In genomic region chr21:41143596-41144325, GRCh38 we compare ENCODE assay signal across 26 cellular contexts. TPM values are rescaled to one million over a fixed set of nuclear protein-coding genes. Genes with fewer than 3 reads are reported as not detected.
DNase-seq lines count a peak whose midpoint lies in the region; ATAC-seq and TF ChIP-seq lines count a peak whose summit lies in the region.
"Had no signal": no experiment of that assay in that cellular context is flagged by ENCODE, and none has a peak within 500 bp of the region (broad histone marks: within the 10 kb centered on the region; RNA-seq: fewer than 3 reads in every experiment).

No MANE protein-coding gene starts in this region.

- peak overlapping the region; percentile 50 for H3K18ac ChIP-seq in neuronal stem cell (ENCODE audit: low read length)

- H2AFZ ChIP-seq in neuronal stem cell (ENCODE audit: low read length): no peak overlapping the region

- peak overlapping the region; percentile 33 for H3K27ac Mint-ChIP-seq in stimulated activated naive B cell treated with anti-CD40 and anti-IgM and Interleukin-4, amounts not matched to agents 10 μg/mL and 1 μg/mL and 100 μg/mL, for 72 hours
- H3K27ac Mint-ChIP-seq in endodermal cell: no peak overlapping the region
- H3K27ac Mint-ChIP-seq: CD14-positive monocyte; CD4-positive, alpha-beta memory T cell had no signal

- H3K36me3 ChIP-seq in neuronal stem cell (replicated peaks in 1 of 2; ENCODE audit: control insufficient read depth in 2 of 2, insufficient read depth in 2 of 2, low read length in 2 of 2) (no peaks in the 10 kb centered on the region), endodermal cell (ENCODE audit: control insufficient read depth, insufficient read depth, low read length) (no peaks in the 10 kb centered on the region)
- H3K36me3 ChIP-seq: BE2C, BLaER1 had no signal

- no peaks in the 10 kb centered on the region for H3K79me1 ChIP-seq in neuronal stem cell (ENCODE audit: low read depth, low read length)

- no peak overlapping the region for H3K14ac ChIP-seq in neuronal stem cell (ENCODE audit: low read length)

- ATAC-seq in stimulated activated naive B cell treated with anti-CD40 and anti-IgM and Interleukin-4, amounts not matched to agents 10 μg/mL and 1 μg/mL and 100 μg/mL, for 72 hours (replicated peaks): no peak
- no peak for ATAC-seq in GM21723 (IDR thresholded peaks at IDR 0.05; ENCODE audit: unreplicated experiment)
- ATAC-seq in HG03196 (IDR thresholded peaks at IDR 0.05; ENCODE audit: unreplicated experiment): no peak
- ATAC-seq: GM12878 had no signal

- H3K4me1 ChIP-seq in neuronal stem cell (ENCODE audit: control insufficient read depth in 2 of 2, insufficient read depth in 1 of 2, low read depth in 1 of 2, low read length in 2 of 2) (peaks cover 0 to 10% of the 10 kb centered on the region in 2 donors), endodermal cell (ENCODE audit: control insufficient read depth, insufficient read depth, low read length) (peaks cover 5% of the 10 kb centered on the region)
- H3K4me1 ChIP-seq: BE2C, BLaER1 had no signal

- no peak overlapping the region for H2AK5ac ChIP-seq in neuronal stem cell (ENCODE audit: low read depth, low read length)

- no peak overlapping the region for H2BK5ac ChIP-seq in neuronal stem cell (ENCODE audit: low read length)

- no peak overlapping the region for H2BK120ac ChIP-seq in neuronal stem cell (ENCODE audit: low read depth, low read length)

- H3K23ac ChIP-seq in neuronal stem cell (ENCODE audit: low read depth, low read length, poor library complexity): no peak overlapping the region

- H3K27ac ChIP-seq in neuronal stem cell (replicated peaks; ENCODE audit: low read length) (no peak overlapping the region), endodermal cell (ENCODE audit: low read depth, low read length) (no peak overlapping the region)
- H3K27ac ChIP-seq: BLaER1 had no signal

- no peaks in the 10 kb centered on the region for H3K27me3 ChIP-seq in neuronal stem cell (ENCODE audit: control insufficient read depth in 3 of 3, insufficient read depth in 3 of 3, low read depth in 1 of 3, low read length in 3 of 3)
- H3K27me3 ChIP-seq in endodermal cell (ENCODE audit: control insufficient read depth, insufficient read depth, low read length, poor library complexity, severe bottlenecking): no peaks in the 10 kb centered on the region
- H3K27me3 ChIP-seq: BE2C, BLaER1 had no signal

- H3K9me3 ChIP-seq in neuronal stem cell (replicated peaks in 1 of 2; ENCODE audit: control insufficient read depth in 2 of 2, insufficient read depth in 1 of 2, low read depth in 1 of 2, low read length in 2 of 2) (peaks cover 0 to 3% of the 10 kb centered on the region in 2 donors), endodermal cell (ENCODE audit: control insufficient read depth, low read length) (no peaks in the 10 kb centered on the region)
- H3K9me3 ChIP-seq: BLaER1 had no signal

- H3K36me3 Mint-ChIP-seq in stimulated activated naive B cell treated with anti-CD40 and anti-IgM and Interleukin-4, amounts not matched to agents 10 μg/mL and 1 μg/mL and 100 μg/mL, for 72 hours: no peaks in the 10 kb centered on the region
- H3K36me3 Mint-ChIP-seq in endodermal cell (ENCODE audit: low read depth): no peaks in the 10 kb centered on the region
- H3K36me3 Mint-ChIP-seq: CD14-positive monocyte; CD4-positive, alpha-beta memory T cell; CD4-positive, CD25-positive, alpha-beta regulatory T cell; CD8-positive, alpha-beta memory T cell had no signal

- H2BK12ac ChIP-seq in neuronal stem cell (ENCODE audit: low read length): no peak overlapping the region

- H3K4me3 Mint-ChIP-seq in stimulated activated naive B cell treated with anti-CD40 and anti-IgM and Interleukin-4, amounts not matched to agents 10 μg/mL and 1 μg/mL and 100 μg/mL, for 72 hours: no peak overlapping the region
- H3K4me3 Mint-ChIP-seq in endodermal cell: no peak overlapping the region
- H3K4me3 Mint-ChIP-seq: CD14-positive monocyte; CD4-positive, alpha-beta memory T cell; CD4-positive, CD25-positive, alpha-beta regulatory T cell; CD8-positive, alpha-beta memory T cell had no signal

- DNase-seq in Jurkat, Clone E6-1 (ENCODE audit: low read depth, low spot score): peak; percentile 28
- DNase-seq in mesenteric fat pad (ENCODE audit: low spot score) (peak; percentile 69), neuronal stem cell (ENCODE audit: low spot score) (no peak), endodermal cell (no peak)
- no peak for DNase-seq in stimulated activated naive B cell treated with anti-CD40 and anti-IgM and Interleukin-4, amounts not matched to agents 10 μg/mL and 1 μg/mL and 100 μg/mL, for 72 hours
- DNase-seq: 8988T; ACHN; BE2C; C1 segment of cervical spinal cord; CD4-positive, alpha-beta memory T cell; CD4-positive, CD25-positive, alpha-beta regulatory T cell; CD8-positive, alpha-beta memory T cell; COR-L47; DMS 273 treated with DMSO at 0.1 percent for 48 hours; DMS153; DMS53; DMS79; DND-41; EL; GDM1 had no signal

- H3K4ac ChIP-seq in neuronal stem cell (ENCODE audit: low read length): no peak overlapping the region

- TF ChIP-seq CTCF in endodermal cell (conservative IDR thresholded peaks at IDR 0.05): no peak

- no peak overlapping the region for H4K91ac ChIP-seq in neuronal stem cell (ENCODE audit: low read depth, low read length, poor library complexity)

- peaks cover 17 to 32% of the 10 kb centered on the region in 2 donors for H3K27me3 Mint-ChIP-seq in stimulated activated naive B cell treated with anti-CD40 and anti-IgM and Interleukin-4, amounts not matched to agents 10 μg/mL and 1 μg/mL and 100 μg/mL, for 72 hours
- H3K27me3 Mint-ChIP-seq in endodermal cell (ENCODE audit: insufficient read depth): peaks cover 15% of the 10 kb centered on the region
- H3K27me3 Mint-ChIP-seq: CD4-positive, CD25-positive, alpha-beta regulatory T cell had no signal

- H4K8ac ChIP-seq in neuronal stem cell (ENCODE audit: low read depth, low read length): no peak overlapping the region

- no CpG with 5 or more reads among the region's 10 CpGs for WGBS in neuronal stem cell (ENCODE audit: extremely low coverage in 2 of 2, insufficient read length in 2 of 2, insufficient replicate concordance in 1 of 2), 2 donors
- WGBS in endodermal cell (ENCODE audit: insufficient coverage in 1 of 2, insufficient read length in 1 of 2), 2 experiments: 84 to 88% methylated on average over 9 to 10 of the region's 10 CpGs

- no peak overlapping the region for H2BK15ac ChIP-seq in neuronal stem cell (ENCODE audit: low read length)

- H3K4me2 ChIP-seq in neuronal stem cell (ENCODE audit: insufficient read depth, low read length, poor library complexity, severe bottlenecking): no peak overlapping the region
- H3K4me2 ChIP-seq: BLaER1 had no signal

- peaks cover 0 to 3% of the 10 kb centered on the region in 2 donors for H3K9me3 Mint-ChIP-seq in stimulated activated naive B cell treated with anti-CD40 and anti-IgM and Interleukin-4, amounts not matched to agents 10 μg/mL and 1 μg/mL and 100 μg/mL, for 72 hours
- no peaks in the 10 kb centered on the region for H3K9me3 Mint-ChIP-seq in endodermal cell
- H3K9me3 Mint-ChIP-seq: CD8-positive, alpha-beta memory T cell had no signal

- H3K4me1 Mint-ChIP-seq in stimulated activated naive B cell treated with anti-CD40 and anti-IgM and Interleukin-4, amounts not matched to agents 10 μg/mL and 1 μg/mL and 100 μg/mL, for 72 hours: peaks cover 0 to 2% of the 10 kb centered on the region in 2 donors
- peaks cover 8% of the 10 kb centered on the region for H3K4me1 Mint-ChIP-seq in endodermal cell
- H3K4me1 Mint-ChIP-seq: CD14-positive monocyte; CD4-positive, alpha-beta memory T cell; CD4-positive, CD25-positive, alpha-beta regulatory T cell; CD8-positive, alpha-beta memory T cell had no signal

- H3K4me3 ChIP-seq in Jurkat, Clone E6-1 (ENCODE audit: low read length): no peak overlapping the region
- H3K4me3 ChIP-seq in neuronal stem cell (ENCODE audit: low read length in 2 of 2) (no peak overlapping the region), endodermal cell (ENCODE audit: low read length) (no peak overlapping the region)
- H3K4me3 ChIP-seq: BLaER1, GM12878 had no signal

- H3K9ac ChIP-seq in neuronal stem cell (ENCODE audit: low read depth, low read length, poor library complexity) (no peak overlapping the region), endodermal cell (ENCODE audit: extremely low read depth, low read length, poor library complexity, severe bottlenecking) (no peak overlapping the region)
- H3K9ac ChIP-seq: BLaER1 had no signal

RNA-seq across cellular contexts. Expression of gene BACE2, which starts 24.2 kb away (rescaled TPM):
- 19.1 TPM for polyA plus RNA-seq in Jurkat, Clone E6-1 (2012; ENCODE audit: insufficient read depth, insufficient read length)
- total RNA-seq in mesenteric fat pad (25.8 TPM), endodermal cell (10 to 100 TPM in 1 of 2 donors, 1 to 10 TPM in 1; 9.1 to 16.7 TPM)
- polyA plus RNA-seq in neuronal stem cell (2013, experiment 1 of 2): 1.4 TPM
- 1.5 TPM for polyA plus RNA-seq in neuronal stem cell (2013, experiment 2 of 2)
- polyA plus RNA-seq in endodermal cell (2013, experiment 1 of 2): 11.3 TPM
- 8.9 TPM for polyA plus RNA-seq in endodermal cell (2013, experiment 2 of 2)
- total RNA-seq: CD4-positive, alpha-beta memory T cell; G401 had no signal

Comparison
In these comparisons a context has a peak if more than half of its experiments do, and no peak if none do; other contexts are left out.
1. DNase-seq: peak in Jurkat, Clone E6-1 (single experiment) and mesenteric fat pad (single experiment); none in neuronal stem cell (single experiment), stimulated activated naive B cell treated with anti-CD40 and anti-IgM and Interleukin-4, amounts not matched to agents 10 μg/mL and 1 μg/mL and 100 μg/mL, for 72 hours (single experiment) and endodermal cell (single experiment).